18 cellular contexts compared by ENCODE assay signal in the genomic region with DNA sequence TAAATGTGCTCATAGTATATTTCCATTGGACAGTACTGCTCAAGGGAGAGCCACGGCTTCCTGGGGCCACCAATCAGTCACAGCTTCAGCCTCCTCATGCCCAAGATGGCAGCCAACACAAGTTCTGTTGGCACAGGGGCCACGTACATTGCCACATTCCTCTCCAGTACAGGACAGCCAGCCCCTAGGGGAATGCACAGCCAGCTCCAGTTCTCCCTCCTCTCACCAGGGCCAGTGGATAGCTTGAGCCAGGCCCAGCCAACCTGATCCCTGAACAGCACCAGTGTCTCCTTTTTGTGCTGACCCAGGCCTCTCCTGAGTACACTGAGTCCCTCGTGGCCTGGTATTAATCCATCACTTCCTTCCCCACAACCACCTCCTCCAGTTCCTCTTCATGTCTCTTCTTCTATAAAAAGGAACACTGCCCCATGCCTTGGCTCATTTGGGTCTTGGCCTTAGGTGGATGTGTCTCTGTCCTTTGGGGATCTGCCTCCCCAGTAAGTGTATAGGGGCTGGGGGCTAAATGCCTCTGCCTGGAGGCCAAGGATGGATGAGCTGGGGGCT.
DNase-seq lines count a peak whose midpoint lies in the region; ATAC-seq and TF ChIP-seq lines count a peak whose summit lies in the region.
"Had no signal": no experiment of that assay in that cellular context is flagged by ENCODE, and none has a peak within 500 bp of the region (broad histone marks: within the 10 kb centered on the region; RNA-seq: fewer than 3 reads in every experiment).

No MANE protein-coding gene starts in this region.

- CTCF ChIA-PET in mammary epithelial cell (lab: Charles Lee; ENCODE audit: low non-redundant PET): no interaction called here
- CTCF ChIA-PET in T-cell (lab: Charles Lee): no interaction called here

- no peak overlapping the region for H2AFZ ChIP-seq in mammary epithelial cell (ENCODE audit: low read depth, low read length)

- H3K27ac ChIP-seq in breast epithelium (peak overlapping the region; percentile 35 to 56), mammary epithelial cell (ENCODE audit: insufficient read depth, low read depth, low read length) (no peak overlapping the region), left ventricle myocardium inferior (replicated peaks) (peak overlapping the region; percentile 95)
- H3K27ac ChIP-seq: A549 had no signal

- in situ Hi-C loops in mammary epithelial cell (cut with MboI; ENCODE audit: low sequenced_read_pairs in 2 of 2): no loop called here

- DNase-seq in breast epithelium (ENCODE audit: low spot score in 2 of 2) (no peak), mammary epithelial cell (no peak), left ventricle myocardium inferior (peak; percentile 72), pons (ENCODE audit: low spot score) (peak; percentile 33), NCI-H1930 (lab: John Stamatoyannopoulos, UW) (no peak), NCI-H1092 (lab: John Stamatoyannopoulos, UW) (no peak), T-cell (no peak), NCI-H748 treated with DMSO at 0.1 percent for 48 hours (lab: John Stamatoyannopoulos, UW) (no peak)
- DNase-seq: activated effector memory CD4-positive, alpha-beta T cell treated with Interleukin-2 at 50 U/mL for 16 hours; amniotic stem cell; CD8-positive, alpha-beta memory T cell; glutamatergic neuron; IMR-90; NCI-H2171; uterus had no signal

- no peak overlapping the region for H3K4me2 ChIP-seq in mammary epithelial cell (ENCODE audit: insufficient read depth, low read depth, low read length)
- H3K4me2 ChIP-seq: A549, smooth muscle cell had no signal

- no peaks in the 10 kb centered on the region for H3K27me3 ChIP-seq in breast epithelium
- no peaks in the 10 kb centered on the region for H3K27me3 ChIP-seq in mammary epithelial cell (ENCODE audit: insufficient read depth, low read length)
- H3K27me3 ChIP-seq in left ventricle myocardium inferior (ENCODE audit: low read depth): no peaks in the 10 kb centered on the region
- H3K27me3 ChIP-seq: uterus had no signal

- WGBS in mammary epithelial cell (ENCODE audit: low coverage, missing lambda C conversion rate): 52% methylated on average over 3 of the region's 3 CpGs

- H3K9me3 ChIP-seq in breast epithelium (no peaks in the 10 kb centered on the region), mammary epithelial cell (replicated peaks; ENCODE audit: insufficient read depth, low read length) (no peaks in the 10 kb centered on the region), left ventricle myocardium inferior (replicated peaks) (no peaks in the 10 kb centered on the region)
- H3K9me3 ChIP-seq: A549, uterus had no signal

- H3K4me1 Mint-ChIP-seq in T-cell: no peaks in the 10 kb centered on the region
- H3K4me1 Mint-ChIP-seq: CD8-positive, alpha-beta memory T cell had no signal

- no peak overlapping the region for H3K27ac Mint-ChIP-seq in T-cell
- H3K27ac Mint-ChIP-seq: CD8-positive, alpha-beta memory T cell; T-helper 1 cell treated with Interleukin-12 subunit alpha and Interleukin-12 subunit beta and Interleukin-4 antibody, amounts not matched to agents 30 μg/mL and 1 μg/mL, for 36 hours had no signal

- TF ChIP-seq CTCF in breast epithelium (IDR thresholded peaks at IDR 0.05) (no peak), mammary epithelial cell (conservative IDR thresholded peaks at IDR 0.05 in 1 of 2, IDR thresholded peaks at IDR 0.05 in 1 of 2; ENCODE audit: extremely low read depth in 1 of 2, insufficient read depth in 1 of 2, low read depth in 1 of 2, low read length in 2 of 2) (no peak), left ventricle myocardium inferior (IDR thresholded peaks at IDR 0.05; ENCODE audit: borderline replicate concordance) (no peak)

- no peaks in the 10 kb centered on the region for H4K20me1 ChIP-seq in mammary epithelial cell (ENCODE audit: insufficient read depth, low read length)

- H3K36me3 ChIP-seq in breast epithelium: no peaks in the 10 kb centered on the region
- no peaks in the 10 kb centered on the region for H3K36me3 ChIP-seq in mammary epithelial cell (ENCODE audit: insufficient read depth, low read length)
- H3K36me3 ChIP-seq in left ventricle myocardium inferior: peaks cover 70% of the 10 kb centered on the region
- H3K36me3 ChIP-seq: uterus had no signal

- H3K27me3 Mint-ChIP-seq in T-cell: peaks cover 8 to 10% of the 10 kb centered on the region in 2 donors

- POLR2A ChIA-PET in T-cell (lab: Charles Lee): no interaction called here

- intact Hi-C loops in breast epithelium (cut with DNase I; ENCODE audit: low total_unique reads) (no loop called here), mammary epithelial cell (cut with micrococcal nuclease) (no loop called here), left ventricle myocardium inferior (cut with micrococcal nuclease) (no loop called here)

- H3K36me3 Mint-ChIP-seq in T-cell: no peaks in the 10 kb centered on the region
- H3K36me3 Mint-ChIP-seq: CD8-positive, alpha-beta memory T cell had no signal

- BruUV-seq in mammary epithelial cell (replicated peaks; lab: Mats Ljungman, UMichigan): no TSS peak

- H3K9me3 Mint-ChIP-seq in T-cell: no peaks in the 10 kb centered on the region
- H3K9me3 Mint-ChIP-seq: CD8-positive, alpha-beta memory T cell; T-helper 1 cell treated with Interleukin-12 subunit alpha and Interleukin-12 subunit beta and Interleukin-4 antibody, amounts not matched to agents 30 μg/mL and 1 μg/mL, for 36 hours had no signal

- H3K4me3 ChIP-seq in breast epithelium (no peak overlapping the region), mammary epithelial cell (replicated peaks in 1 of 3; ENCODE audit: insufficient read depth in 1 of 3, low read depth in 2 of 3, low read length in 3 of 3) (no peak overlapping the region), left ventricle myocardium inferior (no peak overlapping the region)
- H3K4me3 ChIP-seq: A549, smooth muscle cell, uterus had no signal

- H3K9ac ChIP-seq in mammary epithelial cell (ENCODE audit: insufficient read depth, low read length): no peak overlapping the region

- H3K4me3 Mint-ChIP-seq in T-cell: no peak overlapping the region
- H3K4me3 Mint-ChIP-seq: CD8-positive, alpha-beta memory T cell; T-helper 1 cell treated with Interleukin-12 subunit alpha and Interleukin-12 subunit beta and Interleukin-4 antibody, amounts not matched to agents 30 μg/mL and 1 μg/mL, for 36 hours had no signal

- H3K4me1 ChIP-seq in breast epithelium (peaks cover 0 to 14% of the 10 kb centered on the region in 2 donors), mammary epithelial cell (ENCODE audit: insufficient read depth, low read length) (no peaks in the 10 kb centered on the region), left ventricle myocardium inferior (peaks cover 100% of the 10 kb centered on the region)
- H3K4me1 ChIP-seq: A549 had no signal

- dilution Hi-C loops in mammary epithelial cell (cut with HindIII; ENCODE audit: low sequenced_read_pairs): no loop called here

- TF ChIP-seq POLR2A in breast epithelium (IDR thresholded peaks at IDR 0.05): no peak

- no peaks in the 10 kb centered on the region for H3K79me2 ChIP-seq in mammary epithelial cell (ENCODE audit: insufficient read depth, low read length)

- no peak for ATAC-seq in T-cell (replicated peaks in 1 of 4)
- ATAC-seq: A549 had no signal

Comparison
In these comparisons a context has a peak if more than half of its experiments do, and no peak if none do; other contexts are left out.
1. DNase-seq: peak in left ventricle myocardium inferior (single experiment) and pons (single experiment); none in breast epithelium (0 of 2), mammary epithelial cell (single experiment), NCI-H1930 (0 of 2), NCI-H1092 (single experiment), T-cell (0 of 34) and NCI-H748 treated with DMSO at 0.1 percent for 48 hours (single experiment).